Comparison of ENCODE assay signal across 8 cellular contexts in the genomic region with DNA sequence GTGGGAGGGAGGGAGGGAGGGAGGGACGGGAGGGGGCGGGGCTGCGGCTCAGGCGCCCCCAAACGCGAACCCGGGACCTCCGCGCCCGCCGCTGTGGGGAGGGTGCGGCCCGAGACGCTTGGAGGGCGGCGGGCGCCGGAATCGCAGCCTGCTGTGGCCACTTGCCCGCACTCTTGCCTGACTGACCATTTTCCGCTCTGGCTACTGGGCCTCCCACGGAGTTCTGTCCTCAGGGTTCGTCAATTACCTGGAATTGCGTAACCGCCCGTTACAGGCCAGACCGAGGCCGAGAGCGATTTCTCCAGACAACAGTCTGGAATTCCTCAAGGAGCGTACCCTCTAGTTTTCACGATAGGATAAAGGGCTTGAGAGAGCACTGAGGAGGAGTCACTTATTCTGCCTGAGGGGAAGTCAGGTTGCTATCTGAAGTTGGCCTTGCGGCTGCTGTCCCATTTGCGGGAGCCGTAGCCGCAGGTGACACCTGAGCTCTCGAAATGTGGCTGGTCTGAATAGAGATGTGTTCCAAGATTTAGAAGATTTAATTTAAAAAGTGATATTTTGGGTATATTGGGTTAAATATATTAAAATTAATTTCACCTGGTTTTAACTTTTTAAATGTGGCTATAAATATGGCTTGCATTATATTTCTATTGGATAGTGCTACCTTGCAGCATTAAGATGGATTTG. TPM values are rescaled to one million over a fixed set of nuclear protein-coding genes. Genes with fewer than 3 reads are reported as not detected.
DNase-seq lines count a peak whose midpoint lies in the region; ATAC-seq and TF ChIP-seq lines count a peak whose summit lies in the region.

No MANE protein-coding gene starts in this region.

- peak; percentile 45 for ATAC-seq in HG02852 (IDR thresholded peaks at IDR 0.05; ENCODE audit: unreplicated experiment)

- H3K9me3 Mint-ChIP-seq in activated naive CD4-positive, alpha-beta T cell treated with anti-CD3 and anti-CD28 coated beads, Interleukin-2, amount 50 U/mL, for 24 hours = no peaks in the 10 kb centered on the region

- H3K4me3 ChIP-seq in astrocyte of the cerebellum (ENCODE audit: low read depth, low read length) (peak overlapping the region; percentile 69), iPS-18c (ENCODE audit: insufficient read depth, low read depth, low read length) (peak overlapping the region; percentile 73), skeletal muscle satellite cell (ENCODE audit: low read length) (peak overlapping the region; percentile 77)

- no peak for DNase-seq in activated naive CD4-positive, alpha-beta T cell (lab: John Stamatoyannopoulos, UW)
- DNase-seq in NCI-H2227 (lab: John Stamatoyannopoulos, UW; ENCODE audit: unreplicated experiment) = peak; percentile 62
- DNase-seq in astrocyte of the cerebellum (ENCODE audit: low read depth) = peak; percentile 50
- DNase-seq in ecto neural progenitor cell (ENCODE audit: low spot score) = no peak

- peak overlapping the region; percentile 64 for H3K27ac Mint-ChIP-seq in activated naive CD4-positive, alpha-beta T cell treated with anti-CD3 and anti-CD28 coated beads, Interleukin-2, amount 50 U/mL, for 24 hours

- no peaks in the 10 kb centered on the region for H3K27me3 Mint-ChIP-seq in activated naive CD4-positive, alpha-beta T cell treated with anti-CD3 and anti-CD28 coated beads, Interleukin-2, amount 50 U/mL, for 24 hours

- H3K4me3 Mint-ChIP-seq in activated naive CD4-positive, alpha-beta T cell treated with anti-CD3 and anti-CD28 coated beads, Interleukin-2, amount 50 U/mL, for 24 hours = peak overlapping the region; percentile 83

- H3K27me3 ChIP-seq in skeletal muscle satellite cell (ENCODE audit: control insufficient read depth, insufficient read depth, low read length) = no peaks in the 10 kb centered on the region

- peaks cover 4% of the 10 kb centered on the region for H3K36me3 ChIP-seq in skeletal muscle satellite cell (ENCODE audit: insufficient read depth, low read length)

- H3K9me3 ChIP-seq in iPS-18c (ENCODE audit: control insufficient read depth, insufficient read depth, low read length) = no peaks in the 10 kb centered on the region
- H3K9me3 ChIP-seq in skeletal muscle satellite cell (replicated peaks; ENCODE audit: low read length) = no peaks in the 10 kb centered on the region

- TF ChIP-seq CTCF in astrocyte of the cerebellum (IDR thresholded peaks at IDR 0.05; ENCODE audit: low read depth, low read length, missing control alignments) = no peak

- H3K4me2 ChIP-seq in skeletal muscle satellite cell (ENCODE audit: low read length) = peak overlapping the region; percentile 97

- H3K4me1 Mint-ChIP-seq in activated naive CD4-positive, alpha-beta T cell treated with anti-CD3 and anti-CD28 coated beads, Interleukin-2, amount 50 U/mL, for 24 hours = peaks cover 40% of the 10 kb centered on the region

- in situ Hi-C loops in astrocyte of the cerebellum (cut with HindIII; ENCODE audit: low sequenced_read_pairs) = no loop called here

- no peaks in the 10 kb centered on the region for H3K4me1 ChIP-seq in skeletal muscle satellite cell (ENCODE audit: control insufficient read depth, insufficient read depth, low read length)

- H3K36me3 Mint-ChIP-seq in activated naive CD4-positive, alpha-beta T cell treated with anti-CD3 and anti-CD28 coated beads, Interleukin-2, amount 50 U/mL, for 24 hours = peaks cover 18% of the 10 kb centered on the region

- H3K9ac ChIP-seq in skeletal muscle satellite cell (ENCODE audit: low read depth, low read length) = peak overlapping the region; percentile 77

RNA-seq across cellular contexts. Expression of a gene that starts 0.4 kb away (rescaled TPM):
- total RNA-seq in skeletal muscle satellite cell (2012; rRNA removed) = 3.1 and 9.4 TPM in 2 replicates

Comparison
In these comparisons a context has a peak if more than half of its experiments do, and no peak if none do; other contexts are left out.
1. DNase-seq: peak in NCI-H2227 (single experiment) and astrocyte of the cerebellum (single experiment); none in activated naive CD4-positive, alpha-beta T cell (0 of 4) and ecto neural progenitor cell (single experiment).
2. Peak in every context shown above with its lines, with median percentiles within 50 percentile points of each other: H3K4me3 ChIP-seq.